8 cellular contexts compared by ENCODE assay signal in genomic region chr12:89353188-89353822, GRCh38. TPM values are rescaled to one million over a fixed set of nuclear protein-coding genes. Genes with fewer than 3 reads are reported as not detected.
DNase-seq lines count a peak whose midpoint lies in the region; ATAC-seq and TF ChIP-seq lines count a peak whose summit lies in the region.

No MANE protein-coding gene starts in this region.

- H3K9me3 ChIP-seq in adrenal gland (replicated peaks in 1 of 3) (no peaks in the 10 kb centered on the region), heart right ventricle (no peaks in the 10 kb centered on the region), ovary (no peaks in the 10 kb centered on the region)

- TF ChIP-seq POLR2A in adrenal gland (IDR thresholded peaks at IDR 0.05) (peak; percentile 10 to 47), ovary (IDR thresholded peaks at IDR 0.05) (no peak)

- ATAC-seq in heart right ventricle, result peak; percentile 52 to 88 (median 62)
- ATAC-seq in GM18517 (IDR thresholded peaks at IDR 0.05; ENCODE audit: unreplicated experiment), result no peak

- H3K4me1 ChIP-seq in adrenal gland (replicated peaks in 1 of 2) (peaks cover 3 to 4% of the 10 kb centered on the region in 2 donors), heart right ventricle (peaks cover 0 to 47% (median 36%) of the 10 kb centered on the region in 9 donors), ovary (ENCODE audit: insufficient read depth) (peaks cover 3% of the 10 kb centered on the region)

- intact Hi-C loops in adrenal gland (cut with DNase I), result no loop called here
- intact Hi-C loops in heart right ventricle (cut with DNase I), result loop anchor here (2.0 to 10.0 kb wide), 16 partner anchors 34 to 303 kb away; partner anchors contain the start of genes POC1B (in 4 of the 10) and GALNT4 (in 3 of the 10)
- intact Hi-C loops in ovary (cut with DNase I), result loop anchor here in 1 of 4 donors (5.0 kb wide), 1 partner anchor 369 kb away; no protein-coding TSS in a partner anchor

- no peak for TF ChIP-seq CTCF in GM06990 (IDR thresholded peaks at IDR 0.05; ENCODE audit: insufficient read depth, low read length, poor library complexity, severe bottlenecking)
- TF ChIP-seq CTCF in HL-60 (IDR thresholded peaks at IDR 0.05; ENCODE audit: insufficient read depth, low read length), result no peak
- TF ChIP-seq CTCF in adrenal gland (IDR thresholded peaks at IDR 0.05), result no peak
- TF ChIP-seq CTCF in heart right ventricle (IDR thresholded peaks at IDR 0.05), result no peak
- no peak for TF ChIP-seq CTCF in ovary (IDR thresholded peaks at IDR 0.05)

- H3K36me3 ChIP-seq in GM06990 (ENCODE audit: control insufficient read depth, insufficient read depth, low read length) (no peaks in the 10 kb centered on the region), adrenal gland (replicated peaks in 1 of 2) (peaks cover 0 to 14% of the 10 kb centered on the region in 2 donors), heart right ventricle (peaks cover 0 to 29% (median 0%) of the 10 kb centered on the region in 9 donors), ovary (no peaks in the 10 kb centered on the region)

- H3K4me3 ChIP-seq in GM06990 (replicated peaks; ENCODE audit: low read depth, low read length) (peak overlapping the region; percentile 62), HL-60 (replicated peaks; ENCODE audit: insufficient read depth, low read length) (peak overlapping the region; percentile 56), adrenal gland (peak overlapping the region in 3 of 4 donors; percentile 65 to 72 (median 68)), heart right ventricle (peak overlapping the region; percentile 66 to 94 (median 82)), ovary (peak overlapping the region; percentile 71)

- 0 to 1% (median 1%) methylated on average over 7 to 49 of the region's 49 CpGs for WGBS in adrenal gland, 4 donors
- WGBS in heart right ventricle, 2 donors, result 0% methylated on average over 38 to 49 of the region's 49 CpGs
- WGBS in ovary, 3 donors, result 1 to 3% (median 1%) methylated on average over 38 to 49 of the region's 49 CpGs

- TF ChIP-seq EP300 in ovary (IDR thresholded peaks at IDR 0.05), result no peak

- H3K27me3 ChIP-seq in GM06990 (replicated peaks; ENCODE audit: control insufficient read depth, insufficient read depth, low read length), result no peaks in the 10 kb centered on the region; the same call in none of the 2 replicates
- H3K27me3 ChIP-seq in HL-60 (ENCODE audit: insufficient read depth, poor library complexity, severe bottlenecking), result no peaks in the 10 kb centered on the region
- H3K27me3 ChIP-seq in adrenal gland, result no peaks in the 10 kb centered on the region
- no peaks in the 10 kb centered on the region for H3K27me3 ChIP-seq in heart right ventricle
- no peaks in the 10 kb centered on the region for H3K27me3 ChIP-seq in ovary

- H3K27ac ChIP-seq in HL-60 (replicated peaks) (peak overlapping the region; percentile 93), adrenal gland (peak overlapping the region; percentile 71 to 98 (median 86)), heart right ventricle (peak overlapping the region; percentile 92 to 100 (median 99)), ovary (peak overlapping the region; percentile 41 to 46)

- peak; percentile 48 for DNase-seq in GM06990 (ENCODE audit: extremely low read depth, insufficient read length)
- DNase-seq in HL-60 (ENCODE audit: low read depth in 1 of 2, low spot score in 1 of 2), result peak in 1 of 2 experiments; percentile 52
- peak; percentile 59 to 78 for DNase-seq in SHP77 (lab: John Stamatoyannopoulos, UW)
- peak; percentile 52 to 73 (median 68) for DNase-seq in adrenal gland
- peak; percentile 65 to 82 for DNase-seq in heart right ventricle
- peak; percentile 37 to 70 (median 57) for DNase-seq in ovary
- DNase-seq in NCI-H1694 (lab: John Stamatoyannopoulos, UW), result no peak

RNA-seq across cellular contexts. Expression of gene DUSP6, which starts 1.0 kb away (rescaled TPM):
- 10 to 100 TPM; 12.3 to 81.8 (median 47.7) TPM for total RNA-seq in adrenal gland
- 10 to 100 TPM; 16.3 to 21.5 (median 21.0) TPM for polyA plus RNA-seq in adrenal gland
- 10 to 100 TPM; 19.7 to 43.4 (median 26.0) TPM for total RNA-seq in heart right ventricle
- 10 to 100 TPM in 1 of 2 donors, 1 to 10 TPM in 1; 9.4 to 23.4 TPM for polyA plus RNA-seq in heart right ventricle
- 10 to 100 TPM; 10.8 to 34.4 (median 20.1) TPM for total RNA-seq in ovary
- 10 to 100 TPM; 20.6 to 35.5 TPM for polyA plus RNA-seq in ovary

Comparison
In these comparisons a context has a peak if more than half of its experiments do, and no peak if none do; other contexts are left out.
1. H3K27ac ChIP-seq: peak in every context shown above with its lines; median percentile 99 in heart right ventricle; 93 in HL-60; 86 in adrenal gland; 44 in ovary.
2. intact Hi-C loops: an anchor here in heart right ventricle (2.0 to 10.0 kb wide); none called in adrenal gland.